8 cellular contexts compared by ENCODE assay signal in genomic region chr2:127674241-127675209, GRCh38. TPM values are rescaled to one million over a fixed set of nuclear protein-coding genes. Genes with fewer than 3 reads are reported as not detected.
DNase-seq lines count a peak whose midpoint lies in the region; ATAC-seq and TF ChIP-seq lines count a peak whose summit lies in the region.

No MANE protein-coding gene starts in this region.

- DNase-seq in activated effector memory CD4-positive, alpha-beta T cell treated with anti-CD3 and anti-CD28 coated beads, Interleukin-2, amount 50 U/mL, for 16 hours = peak; percentile 69
- no peak for DNase-seq in activated effector memory CD4-positive, alpha-beta T cell treated with Interleukin-2 at 50 U/mL for 16 hours
- peak in 1 of 2 donors; percentile 64 for DNase-seq in cardiac muscle cell (ENCODE audit: low read depth in 1 of 2, low spot score in 1 of 2)
- no peak for DNase-seq in midbrain (lab: John Stamatoyannopoulos, UW)

- no peak overlapping the region for H3K9ac ChIP-seq in parathyroid adenoma

- H3K9me3 ChIP-seq in cardiac muscle cell (ENCODE audit: low read depth) (no peaks in the 10 kb centered on the region), parathyroid adenoma (ENCODE audit: control insufficient read depth, low read length) (no peaks in the 10 kb centered on the region)

- H3K36me3 Mint-ChIP-seq in activated T-helper 17 cell treated with anti-CD3 and anti-CD28 coated beads, Interleukin-2, amount 50 U/mL, for 72 hours (ENCODE audit: low read depth) = no peaks in the 10 kb centered on the region

- no peaks in the 10 kb centered on the region for H3K9me3 Mint-ChIP-seq in activated T-helper 17 cell treated with anti-CD3 and anti-CD28 coated beads, Interleukin-2, amount 50 U/mL, for 72 hours

- peak overlapping the region; percentile 91 for H3K27ac ChIP-seq in cardiac muscle cell
- no peak overlapping the region for H3K27ac ChIP-seq in parathyroid adenoma

- TF ChIP-seq CTCF in cardiac muscle cell (IDR thresholded peaks at IDR 0.05; ENCODE audit: low read depth, low read length) (no peak), parathyroid adenoma (IDR thresholded peaks at IDR 0.05) (no peak)

- peak overlapping the region; percentile 78 for H2AFZ ChIP-seq in parathyroid adenoma

- no peaks in the 10 kb centered on the region for H3K79me2 ChIP-seq in parathyroid adenoma

- no peaks in the 10 kb centered on the region for H3K4me1 Mint-ChIP-seq in activated T-helper 17 cell treated with anti-CD3 and anti-CD28 coated beads, Interleukin-2, amount 50 U/mL, for 72 hours

- peaks cover 18% of the 10 kb centered on the region for H3K4me1 ChIP-seq in cardiac muscle cell (ENCODE audit: low read depth)
- peaks cover 6% of the 10 kb centered on the region for H3K4me1 ChIP-seq in parathyroid adenoma

- H3K36me3 ChIP-seq in cardiac muscle cell = no peaks in the 10 kb centered on the region
- H3K36me3 ChIP-seq in parathyroid adenoma (ENCODE audit: control insufficient read depth, insufficient read depth, low read length) = no peaks in the 10 kb centered on the region

- peak overlapping the region; percentile 77 for H3K4me3 Mint-ChIP-seq in activated T-helper 17 cell treated with anti-CD3 and anti-CD28 coated beads, Interleukin-2, amount 50 U/mL, for 72 hours

- H3K4me3 ChIP-seq in cardiac muscle cell = peak overlapping the region; percentile 76
- H3K4me3 ChIP-seq in parathyroid adenoma (ENCODE audit: low read depth, low read length) = peak overlapping the region; percentile 22

- ATAC-seq in activated T-helper 17 cell treated with anti-CD3 and anti-CD28 coated beads, Interleukin-2, amount 50 U/mL, for 72 hours (replicated peaks) = peak; percentile 32
- ATAC-seq in GM21515 (IDR thresholded peaks at IDR 0.05; ENCODE audit: unreplicated experiment) (no peak), HG02798 (IDR thresholded peaks at IDR 0.05; ENCODE audit: poor library complexity, unreplicated experiment) (no peak)

- no peak overlapping the region for H3K27ac Mint-ChIP-seq in activated T-helper 17 cell treated with anti-CD3 and anti-CD28 coated beads, Interleukin-2, amount 50 U/mL, for 72 hours

- peaks cover 40% of the 10 kb centered on the region for H3K27me3 ChIP-seq in cardiac muscle cell
- no peaks in the 10 kb centered on the region for H3K27me3 ChIP-seq in parathyroid adenoma (ENCODE audit: control insufficient read depth, insufficient read depth, low read length)

- H3K27me3 Mint-ChIP-seq in activated T-helper 17 cell treated with anti-CD3 and anti-CD28 coated beads, Interleukin-2, amount 50 U/mL, for 72 hours = peaks cover 54% of the 10 kb centered on the region

- H3K4me2 ChIP-seq in parathyroid adenoma (ENCODE audit: low read length) = peak overlapping the region; percentile 57

RNA-seq across cellular contexts. Expression of gene LIMS2, which starts 0.8 kb away (rescaled TPM):
- 1 to 10 TPM; 2.4 to 4.8 TPM for total RNA-seq in activated T-helper 17 cell treated with anti-CD3 and anti-CD28 coated beads, Interleukin-2, amount 50 U/mL, for 72 hours
- total RNA-seq in cardiac muscle cell = 23.2 and 32.9 TPM in 2 replicates
- 35.2 and 48.8 TPM in 2 replicates for polyA plus RNA-seq in cardiac muscle cell

RNA-seq across cellular contexts. Expression of gene SFT2D3, which starts 26.8 kb away (rescaled TPM):
- total RNA-seq in activated T-helper 17 cell treated with anti-CD3 and anti-CD28 coated beads, Interleukin-2, amount 50 U/mL, for 72 hours = 1 to 10 TPM; 2.5 to 2.9 TPM
- 9.3 and 11.7 TPM in 2 replicates for total RNA-seq in cardiac muscle cell
- polyA plus RNA-seq in cardiac muscle cell = 0.13 and 5.9 TPM in 2 replicates

RNA-seq across cellular contexts. Expression of gene GPR17, which starts 28.6 kb away (rescaled TPM):
- not detected for total RNA-seq in activated T-helper 17 cell treated with anti-CD3 and anti-CD28 coated beads, Interleukin-2, amount 50 U/mL, for 72 hours
- total RNA-seq in cardiac muscle cell = not detected in 2 replicates
- polyA plus RNA-seq in cardiac muscle cell = 0.09 TPM in 1 of 2 replicates, not detected in the other
